In the genomic region with DNA sequence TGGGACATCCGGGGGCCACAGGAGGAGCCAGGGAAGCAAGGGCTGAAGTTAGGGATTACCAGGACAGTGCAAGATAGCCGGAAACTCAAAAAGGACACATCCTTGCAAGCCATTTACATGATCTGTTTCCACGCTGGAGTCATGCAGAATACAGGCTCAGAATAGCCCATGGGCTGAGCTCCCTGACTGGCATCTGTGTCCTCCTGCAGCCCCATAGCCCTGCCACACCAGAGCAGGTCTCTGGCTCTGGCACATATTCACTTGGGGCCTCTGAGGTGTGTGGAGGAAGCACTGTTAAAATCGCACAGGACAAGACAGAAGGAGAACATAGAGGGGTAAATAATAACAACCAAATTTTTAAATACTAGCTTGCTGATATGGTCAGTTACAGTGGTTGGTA, we compare ENCODE assay signal across 28 cellular contexts.
"Had no signal": no experiment of that assay in that cellular context is flagged by ENCODE, and none has a peak within 500 bp of the region (broad histone marks: within the 10 kb centered on the region; RNA-seq: fewer than 3 reads in every experiment).

No MANE protein-coding gene starts in this region.

- H3K4me3 Mint-ChIP-seq: naive B cell; naive thymus-derived CD8-positive, alpha-beta T cell; natural killer cell treated with Interleukin-12 subunit alpha and Interleukin-12 subunit beta and Interleukin-15 and Interleukin-18, amount 100 ng/mL, for 72 hours; nephron progenitor cell; neural progenitor cell; stimulated activated effector memory CD8-positive, alpha-beta T cell treated with anti-CD3 and anti-CD28 coated beads, Interleukin-12 subunit alpha, Interleukin-12 subunit beta, amount 100 ng/mL, for 72 hours; stimulated activated naive B cell treated with anti-CD40 and anti-IgM and Interleukin-4, amounts not matched to agents 10 μg/mL and 1 μg/mL and 100 μg/mL, for 72 hours; stimulated activated naive CD8-positive, alpha-beta T cell treated with anti-CD3 and anti-CD28 coated beads, Interleukin-15, Interleukin-2, amounts not matched to agents 100 ng/mL and 50 ng/mL, for 24 hours; type B pancreatic cell had no signal

- H3K27ac ChIP-seq: neural progenitor cell, pancreas, prostate gland, right atrium auricular region, right lobe of liver, sigmoid colon, stomach, thoracic aorta, thyroid gland, tibial nerve, upper lobe of right lung, uterus had no signal

- H3K9me3 ChIP-seq: pancreas, prostate gland, right atrium auricular region, right lobe of liver, sigmoid colon, thoracic aorta, thyroid gland, upper lobe of right lung, uterus had no signal

- H3K4me3 ChIP-seq: neural progenitor cell, pancreas, prostate gland, right atrium auricular region, right lobe of liver, sigmoid colon, stomach, thoracic aorta, thyroid gland, tibial nerve, upper lobe of right lung, uterus had no signal

- ATAC-seq: naive thymus-derived CD8-positive, alpha-beta T cell; natural killer cell treated with Interleukin-12 subunit alpha and Interleukin-12 subunit beta and Interleukin-15 and Interleukin-18, amount 100 ng/mL, for 72 hours; pancreas; right lobe of liver; stimulated activated effector memory CD8-positive, alpha-beta T cell treated with anti-CD3 and anti-CD28 coated beads, Interleukin-12 subunit alpha, Interleukin-12 subunit beta, amount 100 ng/mL, for 72 hours; stimulated activated naive B cell treated with anti-CD40 and anti-IgM and Interleukin-4, amounts not matched to agents 10 μg/mL and 1 μg/mL and 100 μg/mL, for 72 hours; upper lobe of right lung had no signal

- H3K27me3 ChIP-seq: neural progenitor cell, pancreas, right atrium auricular region, right lobe of liver, sigmoid colon, stomach, thyroid gland, tibial nerve, upper lobe of right lung, uterus had no signal

- H3K4me1 Mint-ChIP-seq: naive B cell; nephron progenitor cell; neural progenitor cell; stimulated activated effector memory CD8-positive, alpha-beta T cell treated with anti-CD3 and anti-CD28 coated beads, Interleukin-12 subunit alpha, Interleukin-12 subunit beta, amount 100 ng/mL, for 72 hours; stimulated activated naive B cell treated with anti-CD40 and anti-IgM and Interleukin-4, amounts not matched to agents 10 μg/mL and 1 μg/mL and 100 μg/mL, for 72 hours had no signal

- H3K36me3 ChIP-seq: neural progenitor cell, pancreas, prostate gland, right lobe of liver, uterus had no signal

- H3K27ac Mint-ChIP-seq: naive B cell; natural killer cell treated with Interleukin-12 subunit alpha and Interleukin-12 subunit beta and Interleukin-15 and Interleukin-18, amount 100 ng/mL, for 72 hours; nephron progenitor cell; neural progenitor cell; stimulated activated effector memory CD8-positive, alpha-beta T cell treated with anti-CD3 and anti-CD28 coated beads, Interleukin-12 subunit alpha, Interleukin-12 subunit beta, amount 100 ng/mL, for 72 hours; stimulated activated naive B cell treated with anti-CD40 and anti-IgM and Interleukin-4, amounts not matched to agents 10 μg/mL and 1 μg/mL and 100 μg/mL, for 72 hours; stimulated activated naive CD8-positive, alpha-beta T cell treated with anti-CD3 and anti-CD28 coated beads, Interleukin-15, Interleukin-2, amounts not matched to agents 100 ng/mL and 50 ng/mL, for 24 hours; type B pancreatic cell had no signal

- H3K4me1 ChIP-seq: neural progenitor cell, pancreas, prostate gland, right atrium auricular region, right lobe of liver, sigmoid colon, stomach, thyroid gland, tibial nerve, upper lobe of right lung, uterus had no signal

- H3K27me3 Mint-ChIP-seq: type B pancreatic cell had no signal

- DNase-seq: naive B cell; naive thymus-derived CD8-positive, alpha-beta T cell; nephron progenitor cell; occipital lobe; pancreas; retina; right lobe of liver; sigmoid colon; small intestine; stimulated activated CD4-positive, alpha-beta T cell treated with anti-CD3 and anti-CD28 coated beads, Interleukin-15, amount 100 ng/mL, for 24 hours; stimulated activated CD4-positive, alpha-beta T cell treated with anti-CD3 and anti-CD28 coated beads, Interleukin-2, amount 100 ng/mL, for 24 hours; stimulated activated CD4-positive, alpha-beta T cell treated with anti-CD3 and anti-CD28 coated beads, Interleukin-2, amount 100 ng/mL, for 48 hours; stimulated activated CD4-positive, alpha-beta T cell treated with anti-CD3 and anti-CD28 coated beads, Interleukin-4, amount 100 ng/mL, for 24 hours; stimulated activated naive B cell treated with anti-CD40 and anti-IgM and Interleukin-4, amounts not matched to agents 10 μg/mL and 1 μg/mL and 100 μg/mL, for 72 hours; stimulated activated naive CD4-positive, alpha-beta T cell treated with Interleukin-2 at 50 U/mL for 16 hours; stomach; thyroid gland; upper lobe of right lung; uterus had no signal

- H3K36me3 Mint-ChIP-seq: naive B cell; naive thymus-derived CD8-positive, alpha-beta T cell; natural killer cell treated with Interleukin-12 subunit alpha and Interleukin-12 subunit beta and Interleukin-15 and Interleukin-18, amount 100 ng/mL, for 72 hours; stimulated activated effector memory CD8-positive, alpha-beta T cell treated with anti-CD3 and anti-CD28 coated beads, Interleukin-12 subunit alpha, Interleukin-12 subunit beta, amount 100 ng/mL, for 72 hours; stimulated activated naive B cell treated with anti-CD40 and anti-IgM and Interleukin-4, amounts not matched to agents 10 μg/mL and 1 μg/mL and 100 μg/mL, for 72 hours had no signal

- H3K9me3 Mint-ChIP-seq: natural killer cell treated with Interleukin-12 subunit alpha and Interleukin-12 subunit beta and Interleukin-15 and Interleukin-18, amount 100 ng/mL, for 72 hours; neural progenitor cell; stimulated activated effector memory CD8-positive, alpha-beta T cell treated with anti-CD3 and anti-CD28 coated beads, Interleukin-12 subunit alpha, Interleukin-12 subunit beta, amount 100 ng/mL, for 72 hours; stimulated activated naive CD8-positive, alpha-beta T cell treated with anti-CD3 and anti-CD28 coated beads, Interleukin-15, Interleukin-2, amounts not matched to agents 100 ng/mL and 50 ng/mL, for 24 hours; type B pancreatic cell had no signal
